8 cellular contexts compared by ENCODE assay signal in the genomic region with DNA sequence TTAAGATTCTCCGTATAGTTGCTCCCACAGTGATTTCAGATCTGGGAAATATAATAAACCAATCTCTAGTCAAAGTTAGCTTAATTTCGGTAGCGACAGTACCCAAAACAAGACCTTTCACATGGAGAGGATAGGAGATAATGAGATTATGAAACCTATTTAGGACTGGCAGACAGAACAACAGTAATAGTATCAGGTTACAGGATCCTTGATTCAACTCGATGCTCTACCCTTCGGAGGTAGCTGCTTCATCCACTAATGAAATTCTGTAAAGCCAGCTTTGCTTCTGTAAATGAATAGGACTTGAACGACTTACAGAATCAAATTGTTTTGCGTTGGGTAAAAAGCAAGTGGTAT. TPM values are rescaled to one million over a fixed set of nuclear protein-coding genes. Genes with fewer than 3 reads are reported as not detected.
A peak's percentile ranks its signal among the peaks of the same experiment; 100 is the strongest.
DNase-seq lines count a peak whose midpoint lies in the region; ATAC-seq and TF ChIP-seq lines count a peak whose summit lies in the region.

No MANE protein-coding gene starts in this region.

- ATAC-seq in GM18858 (IDR thresholded peaks at IDR 0.05; ENCODE audit: unreplicated experiment) (peak; percentile 9), HG03460 (IDR thresholded peaks at IDR 0.05; ENCODE audit: unreplicated experiment) (peak; percentile 6)

- peaks cover 26 to 37% of the 10 kb centered on the region in 2 experiments for H3K4me1 ChIP-seq in neutrophil (ENCODE audit: control insufficient read depth in 1 of 2, insufficient read depth in 1 of 2, low read depth in 1 of 2, low read length in 1 of 2)

- H3K9me3 ChIP-seq in neutrophil, result no peaks in the 10 kb centered on the region

- H3K4me3 ChIP-seq in neutrophil (ENCODE audit: low read depth in 1 of 2, low read length in 1 of 2), result peak overlapping the region; percentile 81 to 100

- TF ChIP-seq CTCF in neutrophil (IDR thresholded peaks at IDR 0.05), result no peak

- peak overlapping the region; percentile 96 for H3K27ac ChIP-seq in epithelial cell of prostate
- H3K27ac ChIP-seq in neutrophil, result peak overlapping the region; percentile 98

- DNase-seq in A172 (ENCODE audit: low spot score) (peak; percentile 49), SK-N-DZ (ENCODE audit: low spot score) (peak; percentile 94), epithelial cell of prostate (ENCODE audit: low read depth, low spot score) (no peak), HEK293T (ENCODE audit: extremely low spot score) (no peak)
- no peak for DNase-seq in stimulated activated CD4-positive, alpha-beta T cell treated with anti-CD3 and anti-CD28 coated beads, Interleukin-15, amount 100 ng/mL, for 24 hours

- no peaks in the 10 kb centered on the region for H3K27me3 ChIP-seq in neutrophil

- POLR2A ChIA-PET in HEK293T (lab: Yijun Ruan, JAX), result interaction anchor here (0.6 to 1.8 kb wide), 23 partner anchors 10 to 897 kb away, joined by 3 to 8 read pairs (median 4); partner anchors contain the start of gene SLC35A1

- CTCF ChIA-PET in HEK293T (lab: Yijun Ruan, JAX), result interaction anchor here (1.2 kb wide), 2 partner anchors 129 to 623 kb away, joined by 3 to 4 read pairs; no protein-coding TSS in a partner anchor

- no peaks in the 10 kb centered on the region for H3K36me3 ChIP-seq in neutrophil

TF ChIP-seq in HEK293T, 16 proteins besides CTCF, POLR2A, EP300 and RAD21:
- TF ChIP-seq HDGF (IDR thresholded peaks at IDR 0.05; ENCODE audit: borderline replicate concordance) (no peak), ELF4 (IDR thresholded peaks at IDR 0.05) (no peak), ZNF384 (IDR thresholded peaks at IDR 0.05) (no peak; the same call in 1 of the 2 replicates), FOXA1 (IDR thresholded peaks at IDR 0.05) (no peak), ARNT (IDR thresholded peaks at IDR 0.05) (no peak), SP1 (IDR thresholded peaks at IDR 0.05) (no peak), LEF1 (IDR thresholded peaks at IDR 0.05; ENCODE audit: borderline replicate concordance) (no peak), TARDBP (IDR thresholded peaks at IDR 0.05) (no peak), PKNOX1 (IDR thresholded peaks at IDR 0.05) (no peak), CTBP1 (IDR thresholded peaks at IDR 0.05; ENCODE audit: borderline replicate concordance) (no peak), L3MBTL2 (conservative IDR thresholded peaks at IDR 0.05) (no peak; the same call in 1 of the 2 replicates), FOXM1 (IDR thresholded peaks at IDR 0.05; ENCODE audit: borderline replicate concordance) (no peak), BHLHE40 (IDR thresholded peaks at IDR 0.05; ENCODE audit: borderline replicate concordance) (no peak), SUZ12 (IDR thresholded peaks at IDR 0.05) (no peak), FOXK2 (IDR thresholded peaks at IDR 0.05) (no peak), NFRKB (IDR thresholded peaks at IDR 0.05) (no peak)

RNA-seq across cellular contexts. Expression of gene AKIRIN2, which starts 0.5 kb away (rescaled TPM):
- 13.5 and 16.7 TPM in 2 replicates for total RNA-seq in A172 (2014; rRNA removed; shearing (Covaris generic))
- 38.7 and 57.0 TPM in 2 replicates for polyA plus RNA-seq in SK-N-DZ (2014; cell fraction: cytosol; rRNA removed)
- polyA plus RNA-seq in SK-N-DZ (2014; cell fraction: nucleus; rRNA removed), result 21.6 and 37.7 TPM in 2 replicates

Comparison
In these comparisons a context has a peak if more than half of its experiments do, and no peak if none do; other contexts are left out.
1. DNase-seq: peak in A172 (single experiment) and SK-N-DZ (single experiment); none in epithelial cell of prostate (single experiment), HEK293T (single experiment) and stimulated activated CD4-positive, alpha-beta T cell treated with anti-CD3 and anti-CD28 coated beads, Interleukin-15, amount 100 ng/mL, for 24 hours (single experiment).